In the genomic region with DNA sequence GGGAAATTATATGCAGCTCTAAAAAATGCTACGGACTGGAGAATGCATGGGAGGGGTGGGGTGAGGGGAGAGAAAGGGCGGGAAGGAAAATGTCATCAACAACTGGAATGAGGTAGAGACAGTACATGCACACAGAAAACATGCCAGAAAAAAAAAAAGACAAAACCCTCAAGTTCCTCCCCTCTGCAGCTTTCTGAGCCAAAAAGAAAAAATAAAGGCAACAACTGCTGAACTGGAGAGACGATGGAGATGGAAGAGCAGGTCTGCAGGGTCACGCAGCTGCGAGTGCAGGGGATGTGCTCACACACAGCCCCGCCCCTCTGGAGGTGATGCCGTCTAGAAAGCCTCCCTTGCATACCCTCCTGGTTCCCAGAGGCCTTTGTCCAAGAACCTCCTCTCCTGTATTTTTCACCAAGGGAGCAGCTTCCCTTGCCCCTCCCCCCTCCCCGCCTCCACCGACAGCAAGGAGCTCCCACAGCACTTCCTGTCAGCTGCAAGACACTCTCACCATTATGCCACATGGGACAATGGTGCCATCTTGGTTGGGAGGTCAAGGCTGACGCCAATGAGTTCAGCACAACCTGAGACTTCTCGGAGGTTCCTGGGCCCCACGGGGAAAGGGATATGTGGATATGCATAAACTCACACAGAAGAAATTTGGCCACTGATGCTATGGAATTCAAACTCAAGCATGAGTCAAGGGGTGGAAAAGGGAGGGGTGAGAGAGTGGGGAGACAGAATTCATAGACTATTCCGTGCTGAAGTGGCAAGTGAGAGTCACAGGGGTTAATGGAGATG, we compare ENCODE assay signal across 12 cellular contexts.
DNase-seq lines count a peak whose midpoint lies in the region; FAIRE-seq and TF ChIP-seq lines count a peak whose summit lies in the region.
"Had no signal": no experiment of that assay in that cellular context is flagged by ENCODE, and none has a peak within 500 bp of the region (broad histone marks: within the 10 kb centered on the region; RNA-seq: fewer than 3 reads in every experiment).

No MANE protein-coding gene starts in this region.

- H3K4me1 Mint-ChIP-seq in osteocyte (ENCODE audit: unreplicated experiment), result peaks cover 29% of the 10 kb centered on the region
- H3K4me1 Mint-ChIP-seq: activated B cell treated with CpG ODN at 0.5 μM for 24 hours had no signal

- TF ChIP-seq POLR2A in GM12892 (IDR thresholded peaks at IDR 0.05; ENCODE audit: low read depth, low read length), result no peak

- no peaks in the 10 kb centered on the region for H3K36me3 Mint-ChIP-seq in osteocyte (ENCODE audit: unreplicated experiment)
- H3K36me3 Mint-ChIP-seq: CD8-positive, alpha-beta memory T cell had no signal

- no peaks in the 10 kb centered on the region for H3K27me3 Mint-ChIP-seq in osteocyte (ENCODE audit: unreplicated experiment)

- no peak for TF ChIP-seq CTCF in osteocyte (IDR thresholded peaks at IDR 0.05)

- DNase-seq in AG20443 (ENCODE audit: low spot score) (peak; percentile 74), NCI-H2227 treated with DMSO at 0.1 percent for 48 hours (lab: John Stamatoyannopoulos, UW) (peak; percentile 82), fibroblast of the conjunctiva (ENCODE audit: low read depth) (peak; percentile 85), osteocyte (ENCODE audit: extremely low spot score, unreplicated experiment) (no peak), NCI-H2081 (lab: John Stamatoyannopoulos, UW) (no peak), NOMO-1 treated with dmso at 0.1 percent for 144 hours (lab: John Stamatoyannopoulos, UW; ENCODE audit: unreplicated experiment) (no peak), GM12892 (ENCODE audit: insufficient read length) (no peak), iPS-NIHi7 (ENCODE audit: extremely low spot score) (no peak)
- DNase-seq: activated B cell treated with CpG ODN at 0.5 μM for 24 hours; CD8-positive, alpha-beta memory T cell; NCI-H446; tibial artery had no signal

- no peak for FAIRE-seq in GM12892 (lab: Jason Lieb, UNC)

- H3K9me3 Mint-ChIP-seq in osteocyte (ENCODE audit: unreplicated experiment), result no peaks in the 10 kb centered on the region
- H3K9me3 Mint-ChIP-seq: activated B cell treated with CpG ODN at 0.5 μM for 24 hours; CD8-positive, alpha-beta memory T cell had no signal

- H3K27ac Mint-ChIP-seq in osteocyte (ENCODE audit: unreplicated experiment), result peak overlapping the region; percentile 73
- H3K27ac Mint-ChIP-seq: activated B cell treated with CpG ODN at 0.5 μM for 24 hours had no signal

- peak overlapping the region; percentile 26 for H3K4me3 Mint-ChIP-seq in osteocyte (ENCODE audit: unreplicated experiment)
- H3K4me3 Mint-ChIP-seq: activated B cell treated with CpG ODN at 0.5 μM for 24 hours; CD8-positive, alpha-beta memory T cell had no signal

Comparison
In these comparisons a context has a peak if more than half of its experiments do, and no peak if none do; other contexts are left out.
1. DNase-seq: peak in AG20443 (single experiment), NCI-H2227 treated with DMSO at 0.1 percent for 48 hours (single experiment) and fibroblast of the conjunctiva (single experiment); none in osteocyte (single experiment), NCI-H2081 (0 of 2), NOMO-1 treated with dmso at 0.1 percent for 144 hours (single experiment), GM12892 (single experiment) and iPS-NIHi7 (single experiment).